8 cellular contexts compared by ENCODE assay signal in the genomic region with DNA sequence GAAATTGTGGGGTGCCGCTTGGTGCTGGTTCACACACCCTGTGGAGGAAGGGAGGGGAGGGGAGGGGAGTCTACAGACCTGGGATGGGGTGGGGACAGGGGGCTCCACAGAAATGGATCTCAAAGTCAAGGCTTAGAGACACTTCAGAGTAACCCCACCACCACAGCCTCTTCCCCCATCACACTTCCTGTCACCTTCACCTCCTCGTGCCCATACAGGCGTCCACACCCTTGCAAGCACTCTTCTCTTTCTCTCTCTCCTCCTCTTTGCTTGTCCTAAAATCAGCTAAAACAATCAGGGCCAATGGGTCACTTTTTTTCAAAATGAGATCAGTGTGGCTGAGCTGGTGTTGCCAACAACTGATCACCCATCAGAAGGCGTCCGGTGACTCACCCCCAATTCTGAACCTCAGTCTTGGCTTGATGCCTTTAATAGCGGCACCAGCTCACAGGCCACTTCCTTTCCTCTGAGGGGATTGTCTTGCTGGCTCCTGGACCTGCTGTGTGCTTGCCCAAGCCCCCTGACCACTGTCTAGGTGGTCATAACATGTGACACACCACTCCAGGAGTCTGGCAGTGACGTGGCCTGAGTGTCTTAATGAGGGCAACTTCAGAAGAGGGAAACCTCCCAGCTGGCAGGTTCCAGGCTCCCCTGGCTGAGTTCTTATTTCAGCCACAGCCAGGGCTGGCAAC. TPM values are rescaled to one million over a fixed set of nuclear protein-coding genes. Genes with fewer than 3 reads are reported as not detected.
DNase-seq lines count a peak whose midpoint lies in the region; ATAC-seq, FAIRE-seq and TF ChIP-seq lines count a peak whose summit lies in the region.

No MANE protein-coding gene starts in this region.

- no peak overlapping the region for H3K27ac Mint-ChIP-seq in activated CD4-positive, alpha-beta memory T cell treated with anti-CD3 and anti-CD28 coated beads for 36 hours

- no peak for TF ChIP-seq CTCF in A673 (conservative IDR thresholded peaks at IDR 0.05; ENCODE audit: low read depth, low read length)

- no peaks in the 10 kb centered on the region for H3K36me3 Mint-ChIP-seq in activated CD4-positive, alpha-beta memory T cell treated with anti-CD3 and anti-CD28 coated beads for 36 hours

- WGBS in small intestine, 3 donors: 10 to 18% (median 15%) methylated on average over 6 to 7 of the region's 7 CpGs

- H3K36me3 ChIP-seq in A673 (ENCODE audit: insufficient read depth, low read length, poor library complexity, severe bottlenecking) (no peaks in the 10 kb centered on the region), HUES6 (ENCODE audit: control insufficient read depth, insufficient read depth, low read length) (no peaks in the 10 kb centered on the region), small intestine (ENCODE audit: control insufficient read depth in 2 of 2, insufficient read depth in 2 of 2, low read length in 2 of 2) (no peaks in the 10 kb centered on the region)

- no peaks in the 10 kb centered on the region for H3K9me3 Mint-ChIP-seq in activated CD4-positive, alpha-beta memory T cell treated with anti-CD3 and anti-CD28 coated beads for 36 hours

- FAIRE-seq in small intestine (lab: Jason Lieb, UNC): no peak

- peaks cover 32% of the 10 kb centered on the region for H3K4me1 ChIP-seq in A673 (ENCODE audit: insufficient read depth, low read length, poor library complexity, severe bottlenecking)
- peaks cover 49% of the 10 kb centered on the region for H3K4me1 ChIP-seq in HUES6 (ENCODE audit: control insufficient read depth, insufficient read depth, low read length)
- H3K4me1 ChIP-seq in small intestine (ENCODE audit: control insufficient read depth in 2 of 2, insufficient read depth in 1 of 2, low read depth in 1 of 2, low read length in 1 of 2): no peaks in the 10 kb centered on the region

- BruUV-seq in A673 (replicated peaks; lab: Mats Ljungman, UMichigan): no TSS peak

- ATAC-seq in HG02970 (IDR thresholded peaks at IDR 0.05; ENCODE audit: low FRiP score, unreplicated experiment) (no peak), GM18907 (IDR thresholded peaks at IDR 0.05; ENCODE audit: unreplicated experiment) (no peak)

- CTCF ChIA-PET in A673 (lab: Charles Lee): no interaction called here
- CTCF ChIA-PET in activated CD4-positive, alpha-beta memory T cell treated with anti-CD3 and anti-CD28 coated beads for 36 hours (lab: Charles Lee): interaction anchor here (1.0 to 2.2 kb wide), 4 partner anchors 11 to 47 kb away, joined by 3 to 8 read pairs (median 5); partner anchors contain the start of gene FBXO6

- H3K9ac ChIP-seq in HUES6 (ENCODE audit: low read length): peak overlapping the region; percentile 12

- H3K4me1 Mint-ChIP-seq in activated CD4-positive, alpha-beta memory T cell treated with anti-CD3 and anti-CD28 coated beads for 36 hours (ENCODE audit: low read depth): peaks cover 20% of the 10 kb centered on the region

- peak; percentile 42 for DNase-seq in A673 (ENCODE audit: low spot score)
- DNase-seq in activated CD4-positive, alpha-beta memory T cell treated with anti-CD3 and anti-CD28 coated beads for 36 hours: peak; percentile 70
- DNase-seq in fibroblast of peridontal ligament (ENCODE audit: extremely low read depth): peak; percentile 82
- peak; percentile 28 for DNase-seq in small intestine
- no peak for DNase-seq in NCI-H2107 treated with DMSO at 0.1 percent for 48 hours (lab: John Stamatoyannopoulos, UW; ENCODE audit: unreplicated experiment)

- H3K27ac ChIP-seq in A673 (ENCODE audit: low read depth, low read length, poor library complexity, severe bottlenecking) (no peak overlapping the region), HUES6 (ENCODE audit: low read depth, low read length) (no peak overlapping the region), small intestine (ENCODE audit: low read depth in 1 of 2, low read length in 1 of 2) (no peak overlapping the region)

- intact Hi-C loops in A673 (cut with micrococcal nuclease; ENCODE audit: unreplicated experiment): no loop called here
- intact Hi-C loops in activated CD4-positive, alpha-beta memory T cell treated with anti-CD3 and anti-CD28 coated beads for 36 hours (cut with micrococcal nuclease): loop anchor here (1.0 kb wide), 1 partner anchor 12 kb away; the partner anchor contains the start of gene MAD2L2

- H3K27me3 ChIP-seq in A673 (replicated peaks; ENCODE audit: insufficient read depth, low read depth, low read length, poor library complexity) (peaks cover 9% of the 10 kb centered on the region), HUES6 (ENCODE audit: control insufficient read depth, insufficient read depth, low read length) (peaks cover 21% of the 10 kb centered on the region; the same call in 1 of the 2 replicates), small intestine (ENCODE audit: control insufficient read depth in 2 of 2, insufficient read depth in 2 of 2, low read length in 2 of 2) (peaks cover 18 to 22% of the 10 kb centered on the region in 2 donors)

- H3K4me3 ChIP-seq in A673 (ENCODE audit: low read depth, low read length, poor library complexity, severe bottlenecking): no peak overlapping the region
- H3K4me3 ChIP-seq in HUES6 (ENCODE audit: low read depth, low read length): peak overlapping the region; percentile 86
- H3K4me3 ChIP-seq in small intestine (ENCODE audit: low read depth in 1 of 2, low read length in 2 of 2): no peak overlapping the region

- POLR2A ChIA-PET in A673 (lab: Charles Lee; ENCODE audit: low non-redundant PET): no interaction called here
- POLR2A ChIA-PET in activated CD4-positive, alpha-beta memory T cell treated with anti-CD3 and anti-CD28 coated beads for 36 hours (lab: Charles Lee): interaction anchor here (0.6 to 1.6 kb wide), 2 partner anchors 11 to 217 kb away, joined by 3 read pairs; no protein-coding TSS in a partner anchor

- H3K4me3 Mint-ChIP-seq in activated CD4-positive, alpha-beta memory T cell treated with anti-CD3 and anti-CD28 coated beads for 36 hours: no peak overlapping the region

- peaks cover 34% of the 10 kb centered on the region for H3K27me3 Mint-ChIP-seq in activated CD4-positive, alpha-beta memory T cell treated with anti-CD3 and anti-CD28 coated beads for 36 hours

- H3K9me3 ChIP-seq in A673 (ENCODE audit: low read depth, low read length, poor library complexity, severe bottlenecking) (no peaks in the 10 kb centered on the region), HUES6 (ENCODE audit: control insufficient read depth, insufficient read depth, low read depth, low read length) (no peaks in the 10 kb centered on the region), small intestine (ENCODE audit: control insufficient read depth, low read depth) (no peaks in the 10 kb centered on the region)

RNA-seq across cellular contexts. Expression of gene DRAXIN, which starts 1.5 kb away (rescaled TPM):
- 5.5 and 6.7 TPM in 2 replicates for total RNA-seq in A673 (2021)
- total RNA-seq in activated CD4-positive, alpha-beta memory T cell treated with anti-CD3 and anti-CD28 coated beads for 36 hours: under 1 TPM; 0.05 to 0.07 TPM
- under 1 TPM in 1 of 3 donors, not detected in 2; 0.07 TPM for polyA plus RNA-seq in small intestine

RNA-seq across cellular contexts. Expression of gene MAD2L2, which starts 12.1 kb away (rescaled TPM):
- total RNA-seq in A673 (2021): 134 and 155 TPM in 2 replicates
- 10 to 100 TPM; 88.5 to 93.2 TPM for total RNA-seq in activated CD4-positive, alpha-beta memory T cell treated with anti-CD3 and anti-CD28 coated beads for 36 hours
- polyA plus RNA-seq in small intestine: 10 to 100 TPM; 17.2 to 34.6 (median 25.4) TPM

RNA-seq across cellular contexts. Expression of gene FBXO6, which starts 29.0 kb away (rescaled TPM):
- total RNA-seq in A673 (2021): 2.6 and 4.5 TPM in 2 replicates
- 10 to 100 TPM; 14.1 to 15.1 TPM for total RNA-seq in activated CD4-positive, alpha-beta memory T cell treated with anti-CD3 and anti-CD28 coated beads for 36 hours
- polyA plus RNA-seq in small intestine: 10 to 100 TPM; 10.2 to 41.6 (median 28.1) TPM

RNA-seq across cellular contexts. Expression of gene FBXO44, which starts 38.4 kb away (rescaled TPM):
- total RNA-seq in A673 (2021): 19.3 and 28.2 TPM in 2 replicates
- 10 to 100 TPM; 16.8 to 18.6 TPM for total RNA-seq in activated CD4-positive, alpha-beta memory T cell treated with anti-CD3 and anti-CD28 coated beads for 36 hours
- polyA plus RNA-seq in small intestine: 10 to 100 TPM; 11.0 to 32.4 (median 24.9) TPM

RNA-seq across cellular contexts. Expression of gene FBXO2, which starts 38.8 kb away (rescaled TPM):
- 0.61 TPM in 1 of 2 replicates, not detected in the other for total RNA-seq in A673 (2021)
- 1 to 10 TPM; 1.8 to 2.5 TPM for total RNA-seq in activated CD4-positive, alpha-beta memory T cell treated with anti-CD3 and anti-CD28 coated beads for 36 hours
- polyA plus RNA-seq in small intestine: 10 to 100 TPM in 2 of 3 donors, 1 to 10 TPM in 1; 5.7 to 47.2 (median 43.5) TPM
